Comparison of ENCODE assay signal across 29 cellular contexts in genomic region chr1:180670681-180671080, GRCh38.
"Had no signal": no experiment of that assay in that cellular context is flagged by ENCODE, and none has a peak within 500 bp of the region (broad histone marks: within the 10 kb centered on the region; RNA-seq: fewer than 3 reads in every experiment).

No MANE protein-coding gene starts in this region.

- H3K27ac Mint-ChIP-seq: mesothelial cell of epicardium; natural killer cell treated with Interleukin-12 subunit alpha and Interleukin-12 subunit beta and Interleukin-15 and Interleukin-18, amount 100 ng/mL, for 72 hours had no signal

- H2AFZ ChIP-seq: hepatocyte, parathyroid adenoma had no signal

- H3K27ac ChIP-seq: dorsolateral prefrontal cortex, hepatocyte, left lung, neutrophil, parathyroid adenoma, prostate gland, right atrium auricular region, testis, tibial nerve, upper lobe of left lung had no signal

- H3K4me1 Mint-ChIP-seq: mesothelial cell of epicardium, neural crest cell had no signal

- H3K4me1 ChIP-seq: left lung, parathyroid adenoma, prostate gland, right atrium auricular region, testis, tibial nerve had no signal

- ATAC-seq: left lung; mucosa of descending colon; natural killer cell treated with Interleukin-12 subunit alpha and Interleukin-12 subunit beta and Interleukin-15 and Interleukin-18, amount 100 ng/mL, for 72 hours; sciatic nerve had no signal

- H3K4me3 Mint-ChIP-seq: mesothelial cell of epicardium; natural killer cell treated with Interleukin-12 subunit alpha and Interleukin-12 subunit beta and Interleukin-15 and Interleukin-18, amount 100 ng/mL, for 72 hours; neural crest cell had no signal

- H3K4me3 ChIP-seq: dorsolateral prefrontal cortex, hepatocyte, left lung, mucosa of descending colon, prostate gland, right atrium auricular region, smooth muscle cell, testis, tibial nerve, upper lobe of left lung had no signal

- DNase-seq: dorsolateral prefrontal cortex; effector CD4-positive, alpha-beta T cell; head of caudate nucleus; kidney; left lung; mesenchymal stem cell; mucosa of descending colon; naive B cell; stimulated activated CD4-positive, alpha-beta T cell treated with anti-CD3 and anti-CD28 coated beads, Interleukin-12 subunit alpha, Interleukin-12 subunit beta, amount 100 ng/mL, for 4 hours; stimulated activated CD4-positive, alpha-beta T cell treated with anti-CD3 and anti-CD28 coated beads, Interleukin-1b, Interleukin-23, amount 100 ng/mL, for 48 hours; stimulated activated CD4-positive, alpha-beta T cell treated with anti-CD3 and anti-CD28 coated beads, Interleukin-4, amount 100 ng/mL, for 1 hour; stimulated activated CD8-positive, alpha-beta memory T cell treated with anti-CD3 and anti-CD28 coated beads, Interleukin-4, amount 100 ng/mL, for 48 hours; stimulated activated naive CD4-positive, alpha-beta T cell treated with Interleukin-2 at 50 U/mL for 16 hours; substantia nigra; testis; upper lobe of left lung had no signal

- H3K27me3 ChIP-seq: dorsolateral prefrontal cortex, hepatocyte, left lung, neutrophil, right atrium auricular region, testis, tibial nerve, upper lobe of left lung had no signal

- H3K36me3 ChIP-seq: left lung, neutrophil, prostate gland, right atrium auricular region, upper lobe of left lung had no signal

- H3K9ac ChIP-seq: parathyroid adenoma had no signal

- H3K27me3 Mint-ChIP-seq: naive B cell; natural killer cell treated with Interleukin-12 subunit alpha and Interleukin-12 subunit beta and Interleukin-15 and Interleukin-18, amount 100 ng/mL, for 72 hours had no signal

- H3K4me2 ChIP-seq: hepatocyte, smooth muscle cell had no signal

- H3K9me3 ChIP-seq: prostate gland, testis had no signal

- FAIRE-seq: frontal cortex, urothelium cell line had no signal
